In the genomic region with DNA sequence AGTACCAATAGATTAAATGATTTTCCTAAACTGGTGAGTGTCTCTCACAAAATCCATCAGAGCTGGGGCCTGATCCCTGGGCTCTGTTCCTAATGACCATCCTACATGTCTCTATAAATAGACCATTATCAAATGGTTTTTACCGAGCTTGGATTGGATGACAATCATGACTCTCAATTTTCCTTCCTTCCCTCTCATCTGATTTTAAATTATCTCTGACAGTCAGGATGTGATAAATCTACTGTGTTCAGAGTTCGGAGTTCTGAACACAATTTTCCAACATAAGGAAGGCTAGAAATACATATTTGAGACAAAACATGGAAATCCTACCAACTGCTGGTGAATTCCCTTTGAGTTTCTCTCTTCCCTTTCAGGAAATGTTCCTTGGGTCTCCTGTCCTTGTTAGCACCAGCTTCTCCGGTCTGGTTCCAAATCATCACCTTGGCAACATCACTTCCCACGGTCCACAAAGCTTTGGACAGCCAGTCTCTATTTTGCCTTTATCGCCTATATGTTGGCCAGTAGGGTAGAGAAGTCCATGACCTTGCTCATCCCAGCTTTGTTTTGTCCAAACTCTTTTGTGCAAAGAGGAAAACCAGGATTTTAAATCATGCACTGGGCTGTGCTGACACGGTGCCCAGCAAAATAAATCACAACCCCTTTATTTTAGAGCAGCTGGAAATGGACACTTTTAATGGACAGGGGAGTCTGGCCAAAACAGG, we compare ENCODE assay signal across 31 cellular contexts.
"Had no signal": no experiment of that assay in that cellular context is flagged by ENCODE, and none has a peak within 500 bp of the region (broad histone marks: within the 10 kb centered on the region; RNA-seq: fewer than 3 reads in every experiment).

No MANE protein-coding gene starts in this region.

- H3K27me3 Mint-ChIP-seq: activated CD4-positive, alpha-beta memory T cell treated with anti-CD3 and anti-CD28 coated beads for 36 hours; activated naive CD8-positive, alpha-beta T cell treated with anti-CD3 and anti-CD28 coated beads for 36 hours; stimulated activated memory B cell treated with anti-CD40 and anti-IgM and Interleukin-4, amounts not matched to agents 10 μg/mL and 1 μg/mL and 100 μg/mL, for 72 hours had no signal

- H3K4me3 Mint-ChIP-seq: activated CD4-positive, alpha-beta memory T cell treated with anti-CD3 and anti-CD28 coated beads for 36 hours; activated naive CD4-positive, alpha-beta T cell treated with anti-CD3 and anti-CD28 coated beads for 36 hours; activated naive CD8-positive, alpha-beta T cell treated with anti-CD3 and anti-CD28 coated beads for 36 hours; activated T-helper 1 cell treated with anti-CD3 and anti-CD28 coated beads, Interleukin-12 subunit alpha, Interleukin-12 subunit beta, Interleukin-2, Interleukin-4 antibody, amounts not matched to agents 30 ng/mL and 10 ng/mL and 1 ng/mL, durations not matched to agents 14 hours and 24 hours and 36 hours; immature natural killer cell; neural crest cell; stimulated activated memory B cell treated with anti-CD40 and anti-IgM and Interleukin-4, amounts not matched to agents 10 μg/mL and 1 μg/mL and 100 μg/mL, for 72 hours; T-helper 1 cell treated with Interleukin-12 subunit alpha and Interleukin-12 subunit beta and Interleukin-4 antibody, amounts not matched to agents 30 μg/mL and 1 μg/mL, for 36 hours had no signal

- H3K27me3 ChIP-seq: body of pancreas, cardiac muscle cell, right lobe of liver, stomach, thyroid gland, upper lobe of left lung had no signal

- H3K9me3 Mint-ChIP-seq: activated CD4-positive, alpha-beta memory T cell treated with anti-CD3 and anti-CD28 coated beads for 36 hours; activated naive CD8-positive, alpha-beta T cell treated with anti-CD3 and anti-CD28 coated beads for 36 hours; activated T-helper 1 cell treated with anti-CD3 and anti-CD28 coated beads, Interleukin-12 subunit alpha, Interleukin-12 subunit beta, Interleukin-2, Interleukin-4 antibody, amounts not matched to agents 30 ng/mL and 10 ng/mL and 1 ng/mL, durations not matched to agents 14 hours and 24 hours and 36 hours; neural crest cell; stimulated activated memory B cell treated with anti-CD40 and anti-IgM and Interleukin-4, amounts not matched to agents 10 μg/mL and 1 μg/mL and 100 μg/mL, for 72 hours had no signal

- ATAC-seq: body of pancreas; esophagus mucosa; left colon; mucosa of descending colon; right lobe of liver; stimulated activated memory B cell treated with anti-CD40 and anti-IgM and Interleukin-4, amounts not matched to agents 10 μg/mL and 1 μg/mL and 100 μg/mL, for 72 hours had no signal

- H3K4me1 ChIP-seq: right lobe of liver had no signal

- H3K36me3 Mint-ChIP-seq: activated CD4-positive, alpha-beta memory T cell treated with anti-CD3 and anti-CD28 coated beads for 36 hours; activated naive CD8-positive, alpha-beta T cell treated with anti-CD3 and anti-CD28 coated beads for 36 hours; immature natural killer cell; naive B cell; stimulated activated memory B cell treated with anti-CD40 and anti-IgM and Interleukin-4, amounts not matched to agents 10 μg/mL and 1 μg/mL and 100 μg/mL, for 72 hours had no signal

- DNase-seq: aorta, foreskin fibroblast, head of caudate nucleus, immature natural killer cell, kidney, left colon, lower lobe of right lung, mesendoderm, mucosa of descending colon, naive B cell, posterior cingulate gyrus, right lobe of liver, SW 1271, upper lobe of left lung had no signal

- H3K27ac Mint-ChIP-seq: activated CD4-positive, alpha-beta memory T cell treated with anti-CD3 and anti-CD28 coated beads for 36 hours; activated naive CD4-positive, alpha-beta T cell treated with anti-CD3 and anti-CD28 coated beads for 36 hours; activated T-helper 1 cell treated with anti-CD3 and anti-CD28 coated beads, Interleukin-12 subunit alpha, Interleukin-12 subunit beta, Interleukin-2, Interleukin-4 antibody, amounts not matched to agents 30 ng/mL and 10 ng/mL and 1 ng/mL, durations not matched to agents 14 hours and 24 hours and 36 hours; immature natural killer cell; naive B cell; stimulated activated memory B cell treated with anti-CD40 and anti-IgM and Interleukin-4, amounts not matched to agents 10 μg/mL and 1 μg/mL and 100 μg/mL, for 72 hours; T-helper 1 cell treated with Interleukin-12 subunit alpha and Interleukin-12 subunit beta and Interleukin-4 antibody, amounts not matched to agents 30 μg/mL and 1 μg/mL, for 36 hours had no signal

- H3K4me1 Mint-ChIP-seq: immature natural killer cell; naive B cell; stimulated activated memory B cell treated with anti-CD40 and anti-IgM and Interleukin-4, amounts not matched to agents 10 μg/mL and 1 μg/mL and 100 μg/mL, for 72 hours had no signal

- FAIRE-seq: kidney, small intestine, TTC549 had no signal

- H3K9me3 ChIP-seq: adrenal gland, body of pancreas, lower lobe of right lung, mucosa of descending colon, right lobe of liver, stomach, thyroid gland, upper lobe of left lung had no signal

- H3K4me3 ChIP-seq: adrenal gland, body of pancreas, cardiac muscle cell, coronary artery, lower lobe of right lung, mucosa of descending colon, right lobe of liver, stomach, thyroid gland, upper lobe of left lung had no signal

- H3K27ac ChIP-seq: adrenal gland, body of pancreas, cardiac muscle cell, coronary artery, lower lobe of right lung, right lobe of liver, thyroid gland, upper lobe of left lung, VCaP had no signal

- H3K36me3 ChIP-seq: adrenal gland, cardiac muscle cell, lower lobe of right lung, right lobe of liver, stomach, thyroid gland, upper lobe of left lung had no signal
